Comparison of ENCODE assay signal across 13 cellular contexts in genomic region chr17:57365420-57365819, GRCh38.
DNase-seq lines count a peak whose midpoint lies in the region; TF ChIP-seq lines count a peak whose summit lies in the region.
"Had no signal": no experiment of that assay in that cellular context is flagged by ENCODE, and none has a peak within 500 bp of the region (broad histone marks: within the 10 kb centered on the region; RNA-seq: fewer than 3 reads in every experiment).

No MANE protein-coding gene starts in this region.

- H4K20me1 ChIP-seq in BLaER1 treated with 17β-estradiol and CSF1 and Interleukin-3, amounts not matched to agents 10 nM and 100 nM: peaks cover 0 to 100% (median 7%) of the 10 kb centered on the region in 11 experiments; a peak in 6 of 22 replicates

- H3K27ac Mint-ChIP-seq in neural crest cell (ENCODE audit: unreplicated experiment): no peak overlapping the region

- peak overlapping the region; percentile 18 for H3K4me3 Mint-ChIP-seq in neural crest cell

- H3K27ac ChIP-seq in BLaER1 treated with 17β-estradiol and CSF1 and Interleukin-3, amounts not matched to agents 10 nM and 100 nM: 0 out of 22 replicates have a peak overlapping the region, but pooled peaks of 1 of the 11 experiments have one; percentile 0
- H3K27ac ChIP-seq in KOPT-K1 (ENCODE audit: low read depth, low read length, poor library complexity, severe bottlenecking): peak overlapping the region; percentile 72
- peak overlapping the region; percentile 69 for H3K27ac ChIP-seq in cingulate gyrus (ENCODE audit: low read depth, low read length)
- H3K27ac ChIP-seq: breast epithelium had no signal

- no peak overlapping the region for H3K4me3 ChIP-seq in BLaER1 treated with 17β-estradiol and CSF1 and Interleukin-3, amounts not matched to agents 10 nM and 100 nM
- H3K4me3 ChIP-seq: breast epithelium had no signal

- peaks cover 0 to 2% (median 0%) of the 10 kb centered on the region in 11 experiments; a peak in 1 of 22 replicates for H3K9me3 ChIP-seq in BLaER1 treated with 17β-estradiol and CSF1 and Interleukin-3, amounts not matched to agents 10 nM and 100 nM (replicated peaks in 1 of 11)
- H3K9me3 ChIP-seq in KOPT-K1 (ENCODE audit: insufficient read depth, low read length, poor library complexity, severe bottlenecking): no peaks in the 10 kb centered on the region
- H3K9me3 ChIP-seq: breast epithelium had no signal

- H3K36me3 Mint-ChIP-seq in neural crest cell (ENCODE audit: low read depth): peaks cover 3% of the 10 kb centered on the region

- H3K4me2 ChIP-seq in BLaER1 treated with 17β-estradiol and CSF1 and Interleukin-3, amounts not matched to agents 10 nM and 100 nM: peak overlapping the region; percentile 5 to 59 (median 31); a peak in 14 of 22 replicates

- H3K27me3 ChIP-seq in BLaER1 treated with 17β-estradiol and CSF1 and Interleukin-3, amounts not matched to agents 10 nM and 100 nM: no peaks in the 10 kb centered on the region
- H3K27me3 ChIP-seq: breast epithelium had no signal

- no peak for TF ChIP-seq CTCF in neural crest cell (conservative IDR thresholded peaks at IDR 0.05)

- no peak for DNase-seq in neural crest cell (ENCODE audit: low read depth, low spot score)
- DNase-seq in stimulated activated CD4-positive, alpha-beta T cell treated with anti-CD3 and anti-CD28 coated beads, Interleukin-4, amount 100 ng/mL, for 24 hours: no peak
- no peak for DNase-seq in midbrain (lab: John Stamatoyannopoulos, UW)
- no peak for DNase-seq in cerebellar nuclear complex (lab: John Stamatoyannopoulos, UW)
- no peak for DNase-seq in NCI-H510A (lab: John Stamatoyannopoulos, UW)
- DNase-seq: activated naive CD4-positive, alpha-beta T cell; C1 segment of cervical spinal cord; effector memory CD4-positive, alpha-beta T cell; foreskin fibroblast had no signal

- peaks cover 59% of the 10 kb centered on the region for H3K4me1 Mint-ChIP-seq in neural crest cell

- H3K4me1 ChIP-seq in BLaER1 treated with 17β-estradiol and CSF1 and Interleukin-3, amounts not matched to agents 10 nM and 100 nM: peaks cover 20 to 56% (median 52%) of the 10 kb centered on the region in 10 experiments

- no peak overlapping the region for H3K9ac ChIP-seq in BLaER1 treated with 17β-estradiol and CSF1 and Interleukin-3, amounts not matched to agents 10 nM and 100 nM

- no peaks in the 10 kb centered on the region for H3K27me3 Mint-ChIP-seq in neural crest cell (ENCODE audit: low read depth)

- peaks cover 3% of the 10 kb centered on the region for H3K9me3 Mint-ChIP-seq in neural crest cell

- peaks cover 0 to 89% (median 13%) of the 10 kb centered on the region in 11 experiments; a peak in 12 of 22 replicates for H3K36me3 ChIP-seq in BLaER1 treated with 17β-estradiol and CSF1 and Interleukin-3, amounts not matched to agents 10 nM and 100 nM
- H3K36me3 ChIP-seq in KOPT-K1 (ENCODE audit: insufficient read depth, low read length): peaks cover 39% of the 10 kb centered on the region
- H3K36me3 ChIP-seq: breast epithelium had no signal
